Comparison of ENCODE assay signal across 24 cellular contexts in the genomic region with DNA sequence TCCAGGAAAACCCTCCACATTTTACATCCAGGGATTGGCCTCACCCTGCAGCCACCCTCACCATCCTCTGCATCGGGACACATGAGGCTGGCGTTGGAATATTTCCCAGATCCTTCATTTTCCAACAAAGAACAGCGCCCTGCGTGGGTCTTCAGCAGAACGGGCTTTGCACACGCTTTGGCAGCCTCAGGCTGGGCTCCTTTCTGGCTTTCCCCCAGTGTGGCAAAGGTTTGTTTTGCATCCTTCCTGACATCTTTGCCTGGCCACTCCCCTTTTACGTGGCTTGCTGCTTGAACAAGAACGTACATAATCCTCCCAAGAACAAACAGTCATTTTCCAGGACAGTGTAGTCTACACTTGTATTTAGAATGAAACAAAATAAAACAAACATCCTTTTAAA. TPM values are rescaled to one million over a fixed set of nuclear protein-coding genes. Genes with fewer than 3 reads are reported as not detected.
DNase-seq lines count a peak whose midpoint lies in the region; ATAC-seq and TF ChIP-seq lines count a peak whose summit lies in the region.
"Had no signal": no experiment of that assay in that cellular context is flagged by ENCODE, and none has a peak within 500 bp of the region (broad histone marks: within the 10 kb centered on the region; RNA-seq: fewer than 3 reads in every experiment).

No MANE protein-coding gene starts in this region.

- no peak overlapping the region for H2AFZ ChIP-seq in hepatocyte

- H3K4me1 ChIP-seq in cardiac muscle cell (ENCODE audit: low read depth) (no peaks in the 10 kb centered on the region), left ventricle myocardium inferior (peaks cover 11% of the 10 kb centered on the region), hepatocyte (ENCODE audit: insufficient read depth) (peaks cover 20% of the 10 kb centered on the region)

- no peaks in the 10 kb centered on the region for H3K9me3 ChIP-seq in cardiac muscle cell (ENCODE audit: low read depth)
- peaks cover 3% of the 10 kb centered on the region for H3K9me3 ChIP-seq in left ventricle myocardium inferior (replicated peaks)
- H3K9me3 ChIP-seq in hepatocyte (ENCODE audit: low read depth): no peaks in the 10 kb centered on the region
- H3K9me3 ChIP-seq: gastroesophageal sphincter, pancreas, thoracic aorta had no signal

- DNase-seq in cardiac muscle cell (ENCODE audit: low read depth in 1 of 2, low spot score in 1 of 2) (no peak), left ventricle myocardium inferior (no peak), hepatocyte (ENCODE audit: low spot score) (peak; percentile 39), pons (ENCODE audit: low spot score) (peak; percentile 73), GOT3 (lab: John Stamatoyannopoulos, UW) (no peak), SKM-1 treated with dmso at 0.1 percent for 144 hours (lab: John Stamatoyannopoulos, UW; ENCODE audit: unreplicated experiment) (no peak)
- DNase-seq: ACHN; activated CD8-positive, alpha-beta memory T cell treated with anti-CD3 and anti-CD28 coated beads for 24 hours; activated naive CD8-positive, alpha-beta T cell treated with anti-CD3 and anti-CD28 coated beads, Interleukin-2, amount 10 ng/mL, durations not matched to agents 7 days and 5 days; activated T-cell treated with anti-CD3 and anti-CD28 coated beads, Interleukin-2, amount 50 U/mL, for 72 hours; CD4-positive, alpha-beta T cell; DMS79 treated with DMSO at 0.1 percent for 48 hours; NCI-H1048; NCI-H2081 treated with DMSO at 0.1 percent for 48 hours; NCI-H774; pancreas; stimulated activated CD4-positive, alpha-beta T cell treated with anti-CD3 and anti-CD28 coated beads, Interleukin-4, amount 100 ng/mL, for 4 hours had no signal

- H4K20me1 ChIP-seq in hepatocyte (ENCODE audit: insufficient read depth, poor library complexity, severe bottlenecking): no peaks in the 10 kb centered on the region

- H3K36me3 ChIP-seq in cardiac muscle cell (no peaks in the 10 kb centered on the region), left ventricle myocardium inferior (no peaks in the 10 kb centered on the region), hepatocyte (replicated peaks; ENCODE audit: insufficient read depth, low read depth) (no peaks in the 10 kb centered on the region)
- H3K36me3 ChIP-seq: gastroesophageal sphincter, pancreas, thoracic aorta had no signal

- H3K27ac ChIP-seq in cardiac muscle cell (peak overlapping the region; percentile 39), left ventricle myocardium inferior (replicated peaks) (no peak overlapping the region), hepatocyte (peak overlapping the region; percentile 64)
- H3K27ac ChIP-seq: gastroesophageal sphincter, pancreas, skin epidermis, thoracic aorta had no signal

- WGBS in hepatocyte (ENCODE audit: low lambda C conversion rate, missing lambda C conversion rate): 67% methylated on average over 8 of the region's 8 CpGs

- ATAC-seq in GM21360 (IDR thresholded peaks at IDR 0.05; ENCODE audit: unreplicated experiment) (no peak), HG02571 (IDR thresholded peaks at IDR 0.05; ENCODE audit: unreplicated experiment) (no peak)
- ATAC-seq: activated T-cell treated with anti-CD3 and anti-CD28 coated beads, Interleukin-2, amount 50 U/mL, for 72 hours; gastroesophageal sphincter; HCT116; K562; pancreas had no signal

- H3K27me3 ChIP-seq in cardiac muscle cell: no peaks in the 10 kb centered on the region
- H3K27me3 ChIP-seq in left ventricle myocardium inferior (ENCODE audit: low read depth): no peaks in the 10 kb centered on the region
- no peaks in the 10 kb centered on the region for H3K27me3 ChIP-seq in hepatocyte
- H3K27me3 ChIP-seq: gastroesophageal sphincter, pancreas had no signal

- intact Hi-C loops in left ventricle myocardium inferior (cut with micrococcal nuclease): no loop called here

- H3K4me3 ChIP-seq in cardiac muscle cell: no peak overlapping the region
- no peak overlapping the region for H3K4me3 ChIP-seq in left ventricle myocardium inferior
- H3K4me3 ChIP-seq in hepatocyte: no peak overlapping the region
- H3K4me3 ChIP-seq: gastroesophageal sphincter, K562, pancreas, skin epidermis, thoracic aorta had no signal

- H3K79me2 ChIP-seq in hepatocyte: peaks cover 6% of the 10 kb centered on the region

- TF ChIP-seq CTCF in cardiac muscle cell (IDR thresholded peaks at IDR 0.05; ENCODE audit: low read depth, low read length) (no peak), left ventricle myocardium inferior (IDR thresholded peaks at IDR 0.05; ENCODE audit: borderline replicate concordance) (no peak), hepatocyte (IDR thresholded peaks at IDR 0.05; ENCODE audit: poor library complexity) (no peak)

- H3K4me2 ChIP-seq in hepatocyte: peak overlapping the region; percentile 31

- H3K9me2 ChIP-seq in hepatocyte (replicated peaks; ENCODE audit: insufficient read depth): no peaks in the 10 kb centered on the region

RNA-seq across cellular contexts. Expression of a gene that starts 25.6 kb away (rescaled TPM):
- total RNA-seq in cardiac muscle cell: 32.6 and 50.5 TPM in 2 replicates
- 27.1 and 36.8 TPM in 2 replicates for polyA plus RNA-seq in cardiac muscle cell
- total RNA-seq in left ventricle myocardium inferior: 7.8 TPM
- 4.0 and 5.7 TPM in 2 replicates for total RNA-seq in hepatocyte
- polyA plus RNA-seq in hepatocyte: 3.3 and 6.4 TPM in 2 replicates

RNA-seq across cellular contexts. Expression of a gene that starts 42.3 kb away (rescaled TPM):
- total RNA-seq in cardiac muscle cell (22.6 and 27.2 TPM in 2 replicates), left ventricle myocardium inferior (12.8 TPM), hepatocyte (18.3 and 23.1 TPM in 2 replicates)
- polyA plus RNA-seq in cardiac muscle cell (22.6 and 23.5 TPM in 2 replicates), hepatocyte (13.8 and 24.6 TPM in 2 replicates)

Comparison
In these comparisons a context has a peak if more than half of its experiments do, and no peak if none do; other contexts are left out.
1. DNase-seq: peak in hepatocyte (single experiment) and pons (single experiment); none in cardiac muscle cell (0 of 2), left ventricle myocardium inferior (single experiment), GOT3 (single experiment) and SKM-1 treated with dmso at 0.1 percent for 144 hours (single experiment).